15 cellular contexts compared by ENCODE assay signal in the genomic region with DNA sequence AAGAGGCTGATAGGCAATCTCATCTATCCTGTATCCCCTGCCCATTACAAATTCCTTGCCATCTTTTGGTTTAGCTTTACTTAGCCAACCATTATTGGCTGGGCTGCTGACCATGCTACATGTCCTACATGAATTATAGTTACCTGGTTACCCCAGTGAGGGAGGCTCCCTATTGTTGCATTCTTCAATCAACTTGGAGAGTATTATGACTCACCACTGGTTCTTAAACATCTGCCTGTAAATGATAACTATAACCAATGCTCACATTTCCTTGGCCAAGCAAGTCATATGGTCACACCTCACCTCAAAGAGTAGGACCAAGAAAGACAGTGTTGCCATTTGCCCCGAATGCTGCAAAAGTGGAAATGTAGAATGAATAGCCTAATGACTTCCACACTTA.
DNase-seq lines count a peak whose midpoint lies in the region; ATAC-seq and TF ChIP-seq lines count a peak whose summit lies in the region.
"Had no signal": no experiment of that assay in that cellular context is flagged by ENCODE, and none has a peak within 500 bp of the region (broad histone marks: within the 10 kb centered on the region; RNA-seq: fewer than 3 reads in every experiment).

No MANE protein-coding gene starts in this region.

- no peaks in the 10 kb centered on the region for H3K27me3 ChIP-seq in breast epithelium
- H3K27me3 ChIP-seq: BLaER1 had no signal

- no peaks in the 10 kb centered on the region for H3K36me3 ChIP-seq in breast epithelium
- H3K36me3 ChIP-seq: BLaER1 had no signal

- no peaks in the 10 kb centered on the region for H3K4me1 ChIP-seq in breast epithelium
- H3K4me1 ChIP-seq: BLaER1, Caco-2 had no signal

- peak; percentile 6 for DNase-seq in MCF 10A (ENCODE audit: unreplicated experiment)
- DNase-seq in breast epithelium (ENCODE audit: low spot score in 2 of 2), result no peak
- peak; percentile 3 for DNase-seq in RWPE1 (ENCODE audit: low spot score)
- peak; percentile 1 for DNase-seq in fibroblast of mammary gland (ENCODE audit: low read depth)
- peak; percentile 40 for DNase-seq in renal cortical epithelial cell (ENCODE audit: low read depth)
- DNase-seq in kidney glomerular epithelial cell (lab: John Stamatoyannopoulos, UW), result no peak
- no peak for DNase-seq in T1000 (lab: John Stamatoyannopoulos, UW)
- DNase-seq: 8988T; AML-193; Caco-2; CD8-positive, alpha-beta memory T cell; GOT3; H9 had no signal

- H3K9me3 ChIP-seq in breast epithelium, result peaks cover 6 to 17% of the 10 kb centered on the region in 2 donors

- no peak overlapping the region for H3K4me3 ChIP-seq in breast epithelium
- H3K4me3 ChIP-seq in fibroblast of mammary gland (ENCODE audit: control insufficient read depth, low read depth, low read length), result no peak overlapping the region
- H3K4me3 ChIP-seq: BLaER1 had no signal

- CTCF ChIA-PET in MCF 10A (lab: Yijun Ruan, JAX), result no interaction called here
- CTCF ChIA-PET in RWPE1 (lab: Yijun Ruan, JAX), result no interaction called here

- H3K4me1 Mint-ChIP-seq in MCF 10A (ENCODE audit: insufficient read depth, unreplicated experiment), result no peaks in the 10 kb centered on the region
- H3K4me1 Mint-ChIP-seq: CD8-positive, alpha-beta memory T cell; H9 had no signal

- H3K27ac ChIP-seq in breast epithelium (no peak overlapping the region), RWPE1 (no peak overlapping the region)
- H3K27ac ChIP-seq: BLaER1 had no signal

- H3K36me3 Mint-ChIP-seq in MCF 10A (ENCODE audit: insufficient read depth, unreplicated experiment), result no peaks in the 10 kb centered on the region
- H3K36me3 Mint-ChIP-seq: CD8-positive, alpha-beta memory T cell had no signal

- POLR2A ChIA-PET in MCF 10A (lab: Yijun Ruan, JAX), result no interaction called here
- POLR2A ChIA-PET in RWPE1 (lab: Yijun Ruan, JAX; ENCODE audit: low non-redundant PET), result no interaction called here

- BruUV-seq in MCF 10A (replicated peaks; lab: Mats Ljungman, UMichigan), result no TSS peak

- TF ChIP-seq POLR2A in breast epithelium (IDR thresholded peaks at IDR 0.05), result no peak

- intact Hi-C loops in MCF 10A (cut with micrococcal nuclease), result no loop called here
- intact Hi-C loops in breast epithelium (cut with DNase I; ENCODE audit: low total_unique reads), result no loop called here

- no peak overlapping the region for H3K27ac Mint-ChIP-seq in MCF 10A (ENCODE audit: low read depth, unreplicated experiment)
- H3K27ac Mint-ChIP-seq: CD8-positive, alpha-beta memory T cell; H9 had no signal

- TF ChIP-seq CTCF in MCF 10A (IDR thresholded peaks at IDR 0.05; ENCODE audit: unreplicated experiment) (no peak), breast epithelium (IDR thresholded peaks at IDR 0.05) (no peak), RWPE1 (conservative IDR thresholded peaks at IDR 0.05; ENCODE audit: low read depth) (no peak), fibroblast of mammary gland (conservative IDR thresholded peaks at IDR 0.05; ENCODE audit: control insufficient read depth, insufficient read depth, low read depth, low read length) (no peak)

- no peaks in the 10 kb centered on the region for H3K27me3 Mint-ChIP-seq in MCF 10A (ENCODE audit: insufficient read depth, unreplicated experiment)
- H3K27me3 Mint-ChIP-seq: CD8-positive, alpha-beta memory T cell had no signal

- ATAC-seq in GM21737 (IDR thresholded peaks at IDR 0.05; ENCODE audit: unreplicated experiment), result no peak

- no peak overlapping the region for H3K4me3 Mint-ChIP-seq in MCF 10A (ENCODE audit: unreplicated experiment)
- H3K4me3 Mint-ChIP-seq: CD8-positive, alpha-beta memory T cell; H9 had no signal

- H3K9me3 Mint-ChIP-seq in MCF 10A (ENCODE audit: unreplicated experiment), result peaks cover 15% of the 10 kb centered on the region

Comparison
In these comparisons a context has a peak if more than half of its experiments do, and no peak if none do; other contexts are left out.
1. DNase-seq: peak in MCF 10A (single experiment), RWPE1 (single experiment), fibroblast of mammary gland (single experiment) and renal cortical epithelial cell (single experiment); none in breast epithelium (0 of 2), kidney glomerular epithelial cell (single experiment) and T1000 (single experiment).